In genomic region chr5:176188085-176188484, GRCh38 we compare ENCODE assay signal across 20 cellular contexts. TPM values are rescaled to one million over a fixed set of nuclear protein-coding genes. Genes with fewer than 3 reads are reported as not detected.
DNase-seq lines count a peak whose midpoint lies in the region; ATAC-seq and TF ChIP-seq lines count a peak whose summit lies in the region.
"Had no signal": no experiment of that assay in that cellular context is flagged by ENCODE, and none has a peak within 500 bp of the region (broad histone marks: within the 10 kb centered on the region; RNA-seq: fewer than 3 reads in every experiment).

No MANE protein-coding gene starts in this region.

- H3K36me3 Mint-ChIP-seq in endodermal cell (ENCODE audit: low read depth) (no peaks in the 10 kb centered on the region), osteocyte (ENCODE audit: unreplicated experiment) (no peaks in the 10 kb centered on the region), progenitor cell of endocrine pancreas (ENCODE audit: insufficient read depth) (no peaks in the 10 kb centered on the region), immature natural killer cell (no peaks in the 10 kb centered on the region)
- H3K36me3 Mint-ChIP-seq: CD4-positive, CD25-positive, alpha-beta regulatory T cell; CD8-positive, alpha-beta T cell had no signal

- H3K27me3 ChIP-seq in endodermal cell (ENCODE audit: control insufficient read depth, insufficient read depth, low read length, poor library complexity, severe bottlenecking) (no peaks in the 10 kb centered on the region), body of pancreas (no peaks in the 10 kb centered on the region)

- H3K4me1 Mint-ChIP-seq in endodermal cell: peaks cover 41% of the 10 kb centered on the region
- H3K4me1 Mint-ChIP-seq in osteocyte (ENCODE audit: unreplicated experiment): no peaks in the 10 kb centered on the region
- peaks cover 3% of the 10 kb centered on the region for H3K4me1 Mint-ChIP-seq in progenitor cell of endocrine pancreas (ENCODE audit: low read depth)
- no peaks in the 10 kb centered on the region for H3K4me1 Mint-ChIP-seq in immature natural killer cell
- H3K4me1 Mint-ChIP-seq: B cell; CD4-positive, CD25-positive, alpha-beta regulatory T cell had no signal

- H3K27ac ChIP-seq in endodermal cell (ENCODE audit: low read depth, low read length) (no peak overlapping the region), body of pancreas (no peak overlapping the region)
- H3K27ac ChIP-seq: BLaER1, C4-2B had no signal

- no peak overlapping the region for H3K4me3 ChIP-seq in endodermal cell (ENCODE audit: low read length)
- H3K4me3 ChIP-seq in body of pancreas: no peak overlapping the region
- H3K4me3 ChIP-seq: BLaER1, HAP-1 had no signal

- H3K36me3 ChIP-seq in endodermal cell (ENCODE audit: control insufficient read depth, insufficient read depth, low read length): no peaks in the 10 kb centered on the region
- no peaks in the 10 kb centered on the region for H3K36me3 ChIP-seq in body of pancreas (replicated peaks in 1 of 2; ENCODE audit: insufficient read depth in 1 of 2, low read depth in 2 of 2)
- H3K36me3 ChIP-seq: BLaER1, HAP-1 had no signal

- no peak overlapping the region for H3K4me3 Mint-ChIP-seq in endodermal cell
- H3K4me3 Mint-ChIP-seq in osteocyte (ENCODE audit: unreplicated experiment): no peak overlapping the region
- H3K4me3 Mint-ChIP-seq in progenitor cell of endocrine pancreas (ENCODE audit: low read depth): no peak overlapping the region
- H3K4me3 Mint-ChIP-seq in immature natural killer cell: no peak overlapping the region
- H3K4me3 Mint-ChIP-seq: B cell; CD4-positive, CD25-positive, alpha-beta regulatory T cell; CD8-positive, alpha-beta T cell; HFFc6 had no signal

- no peak for ATAC-seq in body of pancreas
- ATAC-seq: CD8-positive, alpha-beta T cell had no signal

- H3K4me1 ChIP-seq in endodermal cell (ENCODE audit: control insufficient read depth, insufficient read depth, low read length): peaks cover 30% of the 10 kb centered on the region
- H3K4me1 ChIP-seq in body of pancreas: no peaks in the 10 kb centered on the region
- H3K4me1 ChIP-seq: BLaER1, Caco-2, HAP-1 had no signal

- in situ Hi-C loops in GM13977 (cut with MboI; ENCODE audit: low pct_unique_long_range_greater_than_20kb, low sequenced_read_pairs, unreplicated experiment): no loop called here

- intact Hi-C loops in body of pancreas (cut with DNase I): no loop called here

- H3K9me3 ChIP-seq in endodermal cell (ENCODE audit: control insufficient read depth, low read length) (no peaks in the 10 kb centered on the region), body of pancreas (no peaks in the 10 kb centered on the region)
- H3K9me3 ChIP-seq: BLaER1, Caco-2, HAP-1 had no signal

- TF ChIP-seq POLR2A in body of pancreas (IDR thresholded peaks at IDR 0.05): no peak

- DNase-seq in GM13977 (ENCODE audit: low spot score): peak; percentile 5
- DNase-seq in NCI-H526 (lab: John Stamatoyannopoulos, UW): peak; percentile 46 to 58
- peak; percentile 38 for DNase-seq in endodermal cell
- peak; percentile 48 for DNase-seq in osteocyte (ENCODE audit: extremely low spot score, unreplicated experiment)
- DNase-seq in NCI-H1105 treated with DMSO at 0.1 percent for 48 hours (lab: John Stamatoyannopoulos, UW): no peak
- DNase-seq in progenitor cell of endocrine pancreas (ENCODE audit: low spot score, unreplicated experiment): no peak
- no peak for DNase-seq in immature natural killer cell
- DNase-seq in body of pancreas: no peak
- DNase-seq: Caco-2; CD4-positive, CD25-positive, alpha-beta regulatory T cell; CD8-positive, alpha-beta T cell; DMS153; DMS79 treated with DMSO at 0.1 percent for 48 hours; GF-D8; GOT3; HFFc6 had no signal

- H3K27ac Mint-ChIP-seq in endodermal cell (no peak overlapping the region), osteocyte (ENCODE audit: unreplicated experiment) (no peak overlapping the region), progenitor cell of endocrine pancreas (no peak overlapping the region), immature natural killer cell (no peak overlapping the region)
- H3K27ac Mint-ChIP-seq: B cell; CD4-positive, CD25-positive, alpha-beta regulatory T cell; CD8-positive, alpha-beta T cell; HFFc6 had no signal

- 96% methylated on average over 7 of the region's 7 CpGs for WGBS in endodermal cell (ENCODE audit: insufficient coverage in 1 of 2, insufficient read length in 1 of 2), 2 experiments
- 79 to 84% methylated on average over 7 of the region's 7 CpGs for WGBS in body of pancreas, 2 donors

- no peaks in the 10 kb centered on the region for H3K9me3 Mint-ChIP-seq in endodermal cell
- H3K9me3 Mint-ChIP-seq in osteocyte (ENCODE audit: unreplicated experiment): no peaks in the 10 kb centered on the region
- no peaks in the 10 kb centered on the region for H3K9me3 Mint-ChIP-seq in progenitor cell of endocrine pancreas (ENCODE audit: low read depth)
- H3K9me3 Mint-ChIP-seq in immature natural killer cell: no peaks in the 10 kb centered on the region
- H3K9me3 Mint-ChIP-seq: CD4-positive, CD25-positive, alpha-beta regulatory T cell; CD8-positive, alpha-beta T cell; HFFc6 had no signal

- no peak for TF ChIP-seq CTCF in GM13977 (IDR thresholded peaks at IDR 0.05; ENCODE audit: extremely low read depth, insufficient read depth, missing control alignments)
- no peak for TF ChIP-seq CTCF in endodermal cell (conservative IDR thresholded peaks at IDR 0.05)
- no peak for TF ChIP-seq CTCF in osteocyte (IDR thresholded peaks at IDR 0.05)
- TF ChIP-seq CTCF in progenitor cell of endocrine pancreas (IDR thresholded peaks at IDR 0.05; ENCODE audit: unreplicated experiment): no peak
- TF ChIP-seq CTCF in body of pancreas (IDR thresholded peaks at IDR 0.05): no peak

- no peak overlapping the region for H3K9ac ChIP-seq in endodermal cell (ENCODE audit: extremely low read depth, low read length, poor library complexity, severe bottlenecking)
- H3K9ac ChIP-seq: BLaER1 had no signal

- H3K27me3 Mint-ChIP-seq in endodermal cell (ENCODE audit: insufficient read depth) (peaks cover 9% of the 10 kb centered on the region), osteocyte (ENCODE audit: unreplicated experiment) (peaks cover 3% of the 10 kb centered on the region), progenitor cell of endocrine pancreas (peaks cover 39% of the 10 kb centered on the region), immature natural killer cell (ENCODE audit: low read depth in 3 of 3) (peaks cover 0 to 7% (median 1%) of the 10 kb centered on the region in 3 donors)

RNA-seq across cellular contexts. Expression of gene SIMC1, which starts 50.1 kb away (rescaled TPM):
- total RNA-seq in endodermal cell (10 to 100 TPM; 23.5 to 35.8 TPM), osteocyte (19.7 and 22.4 TPM in 2 replicates), progenitor cell of endocrine pancreas (33.0 and 35.7 TPM in 2 replicates), body of pancreas (10 to 100 TPM; 10.4 to 21.8 TPM)
- polyA plus RNA-seq in endodermal cell (2013, experiment 1 of 2): 37.2 TPM
- polyA plus RNA-seq in endodermal cell (2013, experiment 2 of 2): 36.2 TPM
- polyA plus RNA-seq in immature natural killer cell: 10 to 100 TPM in 1 of 3 donors, 1 to 10 TPM in 2; 2.4 to 13.1 (median 8.7) TPM

Comparison
In these comparisons a context has a peak if more than half of its experiments do, and no peak if none do; other contexts are left out.
1. DNase-seq: peak in GM13977 (single experiment), NCI-H526 (2 of 2), endodermal cell (single experiment) and osteocyte (single experiment); none in NCI-H1105 treated with DMSO at 0.1 percent for 48 hours (single experiment), progenitor cell of endocrine pancreas (single experiment), immature natural killer cell (0 of 3) and body of pancreas (0 of 4).